17 cellular contexts compared by ENCODE assay signal in genomic region chr10:109239371-109239770, GRCh38.
DNase-seq lines count a peak whose midpoint lies in the region; ATAC-seq and TF ChIP-seq lines count a peak whose summit lies in the region.
"Had no signal": no experiment of that assay in that cellular context is flagged by ENCODE, and none has a peak within 500 bp of the region (broad histone marks: within the 10 kb centered on the region; RNA-seq: fewer than 3 reads in every experiment).

No MANE protein-coding gene starts in this region.

- H3K9me3 Mint-ChIP-seq in type B pancreatic cell: no peaks in the 10 kb centered on the region

- ATAC-seq in activated CD4-positive, CD25-positive, alpha-beta regulatory T cell treated with anti-CD3 and anti-CD28 coated beads, Interleukin-2, amount 50 U/mL, for 24 hours: no peak

- H3K27me3 ChIP-seq in SJSA1 (replicated peaks): no peaks in the 10 kb centered on the region

- peak overlapping the region; percentile 60 for H3K27ac Mint-ChIP-seq in type B pancreatic cell
- H3K27ac Mint-ChIP-seq: B cell; CD4-positive, alpha-beta T cell; HFFc6 had no signal

- DNase-seq in DMS53 (lab: John Stamatoyannopoulos, UW) (peak; percentile 5), DMS53 treated with DMSO at 0.1 percent for 48 hours (lab: John Stamatoyannopoulos, UW; ENCODE audit: unreplicated experiment) (no peak), SJSA1 (ENCODE audit: low read depth in 1 of 2, low spot score in 2 of 2) (peak in 1 of 2 experiments; percentile 53), fibroblast of villous mesenchyme (ENCODE audit: low read depth) (peak; percentile 52), type B pancreatic cell (ENCODE audit: extremely low spot score, unreplicated experiment) (no peak), NCI-H82 treated with DMSO at 0.1 percent for 48 hours (lab: John Stamatoyannopoulos, UW; ENCODE audit: unreplicated experiment) (no peak)
- no peak for DNase-seq in activated CD4-positive, CD25-positive, alpha-beta regulatory T cell treated with anti-CD3 and anti-CD28 coated beads, Interleukin-2, amount 50 U/mL, for 72 hours
- DNase-seq: C1 segment of cervical spinal cord; CD4-positive, alpha-beta T cell; DND-41; GF-D8; HCEC 1CT; HFFc6 had no signal

- H3K4me3 ChIP-seq in SJSA1: no peak overlapping the region
- no peak overlapping the region for H3K4me3 ChIP-seq in fibroblast of villous mesenchyme (ENCODE audit: low read depth, low read length)

- no peaks in the 10 kb centered on the region for H3K36me3 Mint-ChIP-seq in type B pancreatic cell

- H3K4me1 ChIP-seq in SJSA1 (replicated peaks): peaks cover 21% of the 10 kb centered on the region

- no peaks in the 10 kb centered on the region for H3K9me3 ChIP-seq in SJSA1 (replicated peaks)

- H3K4me1 Mint-ChIP-seq in type B pancreatic cell (ENCODE audit: unreplicated experiment): peaks cover 8% of the 10 kb centered on the region
- H3K4me1 Mint-ChIP-seq: B cell had no signal

- H3K27me3 Mint-ChIP-seq in type B pancreatic cell: no peaks in the 10 kb centered on the region
- H3K27me3 Mint-ChIP-seq: B cell; CD4-positive, alpha-beta T cell had no signal

- TF ChIP-seq CTCF in fibroblast of villous mesenchyme (IDR thresholded peaks at IDR 0.05; ENCODE audit: insufficient read depth, low read depth, low read length) (no peak), type B pancreatic cell (conservative IDR thresholded peaks at IDR 0.05) (no peak)

- H3K36me3 ChIP-seq in SJSA1: no peaks in the 10 kb centered on the region

- no peak overlapping the region for H3K4me3 Mint-ChIP-seq in type B pancreatic cell
- H3K4me3 Mint-ChIP-seq: B cell; CD4-positive, alpha-beta T cell; HFFc6 had no signal

- peak overlapping the region; percentile 58 for H3K27ac ChIP-seq in SJSA1
- H3K27ac ChIP-seq: 22Rv1, HL-60 had no signal

Comparison
In these comparisons a context has a peak if more than half of its experiments do, and no peak if none do; other contexts are left out.
1. DNase-seq: peak in DMS53 (single experiment) and fibroblast of villous mesenchyme (single experiment); none in DMS53 treated with DMSO at 0.1 percent for 48 hours (single experiment), type B pancreatic cell (single experiment), activated CD4-positive, CD25-positive, alpha-beta regulatory T cell treated with anti-CD3 and anti-CD28 coated beads, Interleukin-2, amount 50 U/mL, for 72 hours (single experiment) and NCI-H82 treated with DMSO at 0.1 percent for 48 hours (single experiment).